7 cellular contexts compared by ENCODE assay signal in the genomic region with DNA sequence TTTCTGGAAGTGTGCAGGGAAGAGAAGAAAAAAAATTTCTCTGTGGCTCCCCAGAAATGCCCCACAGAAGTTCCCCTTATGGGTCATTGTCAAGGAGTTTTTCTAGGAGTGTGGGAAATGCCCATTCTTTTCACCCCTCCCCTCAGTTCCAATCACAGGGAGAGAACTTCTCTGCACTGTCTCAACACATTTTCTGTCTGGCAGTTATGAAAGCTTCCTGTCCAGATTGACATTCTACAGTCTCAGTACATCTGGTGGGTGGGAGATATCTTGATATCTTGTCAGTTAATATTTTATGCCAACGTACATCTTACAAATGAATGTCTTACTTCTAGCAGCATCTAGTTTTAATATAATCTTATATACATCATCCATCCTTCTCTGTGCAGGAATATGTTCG.
"Had no signal": no experiment of that assay in that cellular context is flagged by ENCODE, and none has a peak within 500 bp of the region (broad histone marks: within the 10 kb centered on the region; RNA-seq: fewer than 3 reads in every experiment).

No MANE protein-coding gene starts in this region.

- H3K4me2 ChIP-seq: GM23338 had no signal

- DNase-seq: H9, HCEC 1CT, IMR-90 had no signal

- ATAC-seq: GM23338 had no signal

- H2AFZ ChIP-seq: GM23338 had no signal

- FAIRE-seq: H1, H54, HTR-8/SVneo had no signal

- H3K4me3 ChIP-seq: GM23338 had no signal
